Comparison of ENCODE assay signal across 22 cellular contexts in genomic region chr13:98060282-98060681, GRCh38.
"Had no signal": no experiment of that assay in that cellular context is flagged by ENCODE, and none has a peak within 500 bp of the region (broad histone marks: within the 10 kb centered on the region; RNA-seq: fewer than 3 reads in every experiment).

No MANE protein-coding gene starts in this region.

- H3K36me3 Mint-ChIP-seq: natural killer cell treated with Interleukin-12 subunit alpha and Interleukin-12 subunit beta and Interleukin-15 and Interleukin-18, amount 100 ng/mL, for 72 hours had no signal

- ATAC-seq: activated T-cell treated with anti-CD3 and anti-CD28 coated beads, Interleukin-2, amount 50 U/mL, for 72 hours; foreskin keratinocyte; left lobe of liver; pancreas; sciatic nerve; T-helper 17 cell had no signal

- H3K9me3 Mint-ChIP-seq: activated naive CD4-positive, alpha-beta T cell treated with anti-CD3 and anti-CD28 coated beads for 36 hours; activated T-cell treated with anti-CD3 and anti-CD28 coated beads, Interleukin-2, amount 50 U/mL, for 72 hours; natural killer cell treated with Interleukin-12 subunit alpha and Interleukin-12 subunit beta and Interleukin-15 and Interleukin-18, amount 100 ng/mL, for 72 hours had no signal

- DNase-seq: activated CD4-positive, alpha-beta T cell treated with anti-CD3 and anti-CD28 coated beads for 4 hours; activated CD4-positive, alpha-beta T cell treated with anti-CD3 and anti-CD28 coated beads, Interleukin-2, amount 50 U/mL, for 48 hours; activated CD4-positive, CD25-positive, alpha-beta regulatory T cell; activated effector memory CD4-positive, alpha-beta T cell treated with Interleukin-2 at 50 U/mL for 16 hours; activated naive CD4-positive, alpha-beta T cell treated with anti-CD3 and anti-CD28 coated beads for 36 hours; activated T-cell treated with anti-CD3 and anti-CD28 coated beads, Interleukin-2, amount 50 U/mL, for 72 hours; amygdala; cortex of kidney; foreskin keratinocyte; midbrain; pancreas; stimulated activated CD4-positive, alpha-beta T cell treated with anti-CD3 and anti-CD28 coated beads, Interleukin-15, amount 100 ng/mL, for 24 hours; stimulated activated CD8-positive, alpha-beta memory T cell treated with anti-CD3 and anti-CD28 coated beads, Interleukin-4, amount 100 ng/mL, for 48 hours; stimulated activated naive CD4-positive, alpha-beta T cell treated with Interleukin-2 at 50 U/mL for 16 hours; SW 1271; T-helper 17 cell; upper lobe of left lung had no signal

- H3K4me3 Mint-ChIP-seq: activated naive CD4-positive, alpha-beta T cell treated with anti-CD3 and anti-CD28 coated beads for 36 hours; activated T-cell treated with anti-CD3 and anti-CD28 coated beads, Interleukin-2, amount 50 U/mL, for 72 hours; natural killer cell treated with Interleukin-12 subunit alpha and Interleukin-12 subunit beta and Interleukin-15 and Interleukin-18, amount 100 ng/mL, for 72 hours; T-helper 17 cell had no signal

- H3K27ac Mint-ChIP-seq: activated naive CD4-positive, alpha-beta T cell treated with anti-CD3 and anti-CD28 coated beads for 36 hours; natural killer cell treated with Interleukin-12 subunit alpha and Interleukin-12 subunit beta and Interleukin-15 and Interleukin-18, amount 100 ng/mL, for 72 hours; T-helper 17 cell had no signal

- H3K4me3 ChIP-seq: pancreas, smooth muscle cell, thoracic aorta, upper lobe of left lung had no signal
